8 cellular contexts compared by ENCODE assay signal in the genomic region with DNA sequence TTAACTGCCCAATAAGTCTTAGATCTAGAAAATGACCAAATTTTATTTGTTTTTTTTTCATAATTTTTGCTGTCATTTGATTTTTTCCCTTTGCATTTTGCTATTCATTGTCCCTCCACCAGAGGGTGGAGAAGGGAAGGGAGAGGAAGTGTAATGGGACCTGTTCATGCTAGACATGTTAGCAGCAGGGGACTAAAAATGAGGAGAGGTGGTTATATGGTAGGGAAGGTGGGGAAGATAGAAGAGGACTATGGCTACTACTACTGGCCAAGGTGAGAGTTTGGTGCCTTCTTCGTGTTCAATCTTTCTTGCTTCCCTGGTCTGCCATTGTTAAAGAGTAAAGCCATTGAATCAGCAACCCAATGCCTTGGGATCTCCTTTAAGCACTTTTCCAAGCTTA. TPM values are rescaled to one million over a fixed set of nuclear protein-coding genes. Genes with fewer than 3 reads are reported as not detected.
A peak's percentile ranks its signal among the peaks of the same experiment; 100 is the strongest.
DNase-seq lines count a peak whose midpoint lies in the region; ATAC-seq, FAIRE-seq and TF ChIP-seq lines count a peak whose summit lies in the region.

No MANE protein-coding gene starts in this region.

- H3K36me3 ChIP-seq in left ventricle myocardium inferior, result no peaks in the 10 kb centered on the region

- no peaks in the 10 kb centered on the region for H3K9me3 ChIP-seq in left ventricle myocardium inferior (replicated peaks)

- ATAC-seq in SK-N-SH treated with all-trans-retinoic acid at 6 μM for 48 hours (peak; percentile 87), GM18502 (IDR thresholded peaks at IDR 0.05; ENCODE audit: poor library complexity, unreplicated experiment) (no peak)

- peak; percentile 47 for DNase-seq in D341Med (ENCODE audit: low spot score)
- peak; percentile 16 for DNase-seq in HEK293T (ENCODE audit: extremely low spot score)
- no peak for DNase-seq in left ventricle myocardium inferior
- no peak for DNase-seq in GM12892 (ENCODE audit: insufficient read length)
- no peak for DNase-seq in activated CD8-positive, alpha-beta memory T cell treated with anti-CD3 and anti-CD28 coated beads for 24 hours
- DNase-seq in DMS79 treated with DMSO at 0.1 percent for 48 hours (lab: John Stamatoyannopoulos, UW), result no peak

- no peak overlapping the region for H3K4me3 ChIP-seq in left ventricle myocardium inferior

- no peaks in the 10 kb centered on the region for H3K4me1 ChIP-seq in left ventricle myocardium inferior

- TF ChIP-seq CTCF in left ventricle myocardium inferior (IDR thresholded peaks at IDR 0.05; ENCODE audit: borderline replicate concordance), result peak; percentile 81

- FAIRE-seq in GM12892 (lab: Jason Lieb, UNC), result no peak

- intact Hi-C loops in left ventricle myocardium inferior (cut with micrococcal nuclease), result loop anchor here (5.0 kb wide), 2 partner anchors 215 to 470 kb away; no protein-coding TSS in a partner anchor

- POLR2A ChIA-PET in HEK293T (lab: Yijun Ruan, JAX), result no interaction called here

- CTCF ChIA-PET in HEK293T (lab: Yijun Ruan, JAX), result interaction anchor here (3.2 kb wide), 1 partner anchor 468 kb away, joined by 14 read pairs; no protein-coding TSS in a partner anchor

- TF ChIP-seq POLR2A in GM12892 (IDR thresholded peaks at IDR 0.05; ENCODE audit: low read depth, low read length), result no peak

- no peak overlapping the region for H3K27ac ChIP-seq in left ventricle myocardium inferior (replicated peaks)

- peaks cover 33% of the 10 kb centered on the region for H3K27me3 ChIP-seq in left ventricle myocardium inferior (ENCODE audit: low read depth)

TF ChIP-seq in HEK293T, 16 proteins besides CTCF, POLR2A, EP300 and RAD21:
- no peak for TF ChIP-seq NFRKB (IDR thresholded peaks at IDR 0.05)
- TF ChIP-seq BHLHE40 (IDR thresholded peaks at IDR 0.05; ENCODE audit: borderline replicate concordance), result no peak
- TF ChIP-seq FOXM1 (IDR thresholded peaks at IDR 0.05; ENCODE audit: borderline replicate concordance), result no peak
- no peak for TF ChIP-seq FOXA1 (IDR thresholded peaks at IDR 0.05)
- TF ChIP-seq ARNT (IDR thresholded peaks at IDR 0.05), result no peak
- TF ChIP-seq L3MBTL2 (conservative IDR thresholded peaks at IDR 0.05), result no peak
- TF ChIP-seq ZNF384 (IDR thresholded peaks at IDR 0.05), result no peak
- no peak for TF ChIP-seq TARDBP (IDR thresholded peaks at IDR 0.05)
- TF ChIP-seq ELF4 (IDR thresholded peaks at IDR 0.05), result no peak
- no peak for TF ChIP-seq LEF1 (IDR thresholded peaks at IDR 0.05; ENCODE audit: borderline replicate concordance)
- no peak for TF ChIP-seq CTBP1 (IDR thresholded peaks at IDR 0.05; ENCODE audit: borderline replicate concordance)
- no peak for TF ChIP-seq SUZ12 (IDR thresholded peaks at IDR 0.05)
- TF ChIP-seq, protein P1, sequence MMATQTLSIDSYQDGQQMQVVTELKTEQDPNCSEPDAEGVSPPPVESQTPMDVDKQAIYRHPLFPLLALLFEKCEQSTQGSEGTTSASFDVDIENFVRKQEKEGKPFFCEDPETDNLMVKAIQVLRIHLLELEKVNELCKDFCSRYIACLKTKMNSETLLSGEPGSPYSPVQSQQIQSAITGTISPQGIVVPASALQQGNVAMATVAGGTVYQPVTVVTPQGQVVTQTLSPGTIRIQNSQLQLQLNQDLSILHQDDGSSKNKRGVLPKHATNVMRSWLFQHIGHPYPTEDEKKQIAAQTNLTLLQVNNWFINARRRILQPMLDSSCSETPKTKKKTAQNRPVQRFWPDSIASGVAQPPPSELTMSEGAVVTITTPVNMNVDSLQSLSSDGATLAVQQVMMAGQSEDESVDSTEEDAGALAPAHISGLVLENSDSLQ (IDR thresholded peaks at IDR 0.05), result no peak
- no peak for TF ChIP-seq SP1 (IDR thresholded peaks at IDR 0.05)

TF ChIP-seq in SK-N-SH treated with all-trans-retinoic acid at 6 μM for 48 hours, 23 proteins besides CTCF, POLR2A, EP300 and RAD21:
- TF ChIP-seq BACH2 (CRISPR knock-in tag; IDR thresholded peaks at IDR 0.05; ENCODE audit: borderline replicate concordance) (no peak), OSR1 (CRISPR knock-in tag; IDR thresholded peaks at IDR 0.05) (no peak), ZNF70 (CRISPR knock-in tag; IDR thresholded peaks at IDR 0.05) (no peak), RARB (CRISPR knock-in tag; IDR thresholded peaks at IDR 0.05) (no peak), ESRRG (CRISPR knock-in tag; IDR thresholded peaks at IDR 0.05) (no peak), ISL1 (CRISPR knock-in tag; IDR thresholded peaks at IDR 0.05) (no peak)
- TF ChIP-seq, protein P2, sequence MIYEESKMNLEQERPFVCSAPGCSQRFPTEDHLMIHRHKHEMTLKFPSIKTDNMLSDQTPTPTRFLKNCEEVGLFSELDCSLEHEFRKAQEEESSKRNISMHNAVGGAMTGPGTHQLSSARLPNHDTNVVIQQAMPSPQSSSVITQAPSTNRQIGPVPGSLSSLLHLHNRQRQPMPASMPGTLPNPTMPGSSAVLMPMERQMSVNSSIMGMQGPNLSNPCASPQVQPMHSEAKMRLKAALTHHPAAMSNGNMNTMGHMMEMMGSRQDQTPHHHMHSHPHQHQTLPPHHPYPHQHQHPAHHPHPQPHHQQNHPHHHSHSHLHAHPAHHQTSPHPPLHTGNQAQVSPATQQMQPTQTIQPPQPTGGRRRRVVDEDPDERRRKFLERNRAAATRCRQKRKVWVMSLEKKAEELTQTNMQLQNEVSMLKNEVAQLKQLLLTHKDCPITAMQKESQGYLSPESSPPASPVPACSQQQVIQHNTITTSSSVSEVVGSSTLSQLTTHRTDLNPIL (CRISPR knock-in tag; IDR thresholded peaks at IDR 0.05; ENCODE audit: low read depth), result no peak
- TF ChIP-seq, protein P3, sequence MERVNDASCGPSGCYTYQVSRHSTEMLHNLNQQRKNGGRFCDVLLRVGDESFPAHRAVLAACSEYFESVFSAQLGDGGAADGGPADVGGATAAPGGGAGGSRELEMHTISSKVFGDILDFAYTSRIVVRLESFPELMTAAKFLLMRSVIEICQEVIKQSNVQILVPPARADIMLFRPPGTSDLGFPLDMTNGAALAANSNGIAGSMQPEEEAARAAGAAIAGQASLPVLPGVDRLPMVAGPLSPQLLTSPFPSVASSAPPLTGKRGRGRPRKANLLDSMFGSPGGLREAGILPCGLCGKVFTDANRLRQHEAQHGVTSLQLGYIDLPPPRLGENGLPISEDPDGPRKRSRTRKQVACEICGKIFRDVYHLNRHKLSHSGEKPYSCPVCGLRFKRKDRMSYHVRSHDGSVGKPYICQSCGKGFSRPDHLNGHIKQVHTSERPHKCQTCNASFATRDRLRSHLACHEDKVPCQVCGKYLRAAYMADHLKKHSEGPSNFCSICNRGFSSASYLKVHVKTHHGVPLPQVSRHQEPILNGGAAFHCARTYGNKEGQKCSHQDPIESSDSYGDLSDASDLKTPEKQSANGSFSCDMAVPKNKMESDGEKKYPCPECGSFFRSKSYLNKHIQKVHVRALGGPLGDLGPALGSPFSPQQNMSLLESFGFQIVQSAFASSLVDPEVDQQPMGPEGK (CRISPR knock-in tag; IDR thresholded peaks at IDR 0.05; ENCODE audit: borderline replicate concordance), result no peak

RNA-seq across cellular contexts. Expression of a gene that starts 6.4 kb away (rescaled TPM):
- 0.14 TPM for total RNA-seq in left ventricle myocardium inferior
- polyA plus RNA-seq in GM12892 (2012; ENCODE audit: missing spikeins), result 0.13 TPM

Comparison
In these comparisons a context has a peak if more than half of its experiments do, and no peak if none do; other contexts are left out.
1. DNase-seq: peak in D341Med (single experiment) and HEK293T (single experiment); none in left ventricle myocardium inferior (single experiment), GM12892 (single experiment), activated CD8-positive, alpha-beta memory T cell treated with anti-CD3 and anti-CD28 coated beads for 24 hours (single experiment) and DMS79 treated with DMSO at 0.1 percent for 48 hours (single experiment).